19 cellular contexts compared by ENCODE assay signal in genomic region chr3:4008205-4008604, GRCh38.
DNase-seq lines count a peak whose midpoint lies in the region; ATAC-seq and TF ChIP-seq lines count a peak whose summit lies in the region.
"Had no signal": no experiment of that assay in that cellular context is flagged by ENCODE, and none has a peak within 500 bp of the region (broad histone marks: within the 10 kb centered on the region; RNA-seq: fewer than 3 reads in every experiment).

No MANE protein-coding gene starts in this region.

- no peak overlapping the region for H3K4me3 ChIP-seq in testis
- H3K4me3 ChIP-seq: BLaER1 had no signal

- no peaks in the 10 kb centered on the region for H3K36me3 Mint-ChIP-seq in nephron (ENCODE audit: low read depth)
- peaks cover 0 to 2% (median 0%) of the 10 kb centered on the region in 3 donors for H3K36me3 Mint-ChIP-seq in naive thymus-derived CD8-positive, alpha-beta T cell
- no peaks in the 10 kb centered on the region for H3K36me3 Mint-ChIP-seq in MCF 10A (ENCODE audit: insufficient read depth, unreplicated experiment)
- H3K36me3 Mint-ChIP-seq: CD14-positive monocyte; CD4-positive, alpha-beta memory T cell; CD8-positive, alpha-beta memory T cell had no signal

- H3K9me3 ChIP-seq in testis = no peaks in the 10 kb centered on the region
- H3K9me3 ChIP-seq: BE2C, BLaER1 had no signal

- no peak for ATAC-seq in naive thymus-derived CD8-positive, alpha-beta T cell
- no peak for ATAC-seq in GM19351 (IDR thresholded peaks at IDR 0.05; ENCODE audit: unreplicated experiment)

- no peak overlapping the region for H3K27ac ChIP-seq in testis
- H3K27ac ChIP-seq: BLaER1 had no signal

- POLR2A ChIA-PET in naive thymus-derived CD8-positive, alpha-beta T cell (lab: Charles Lee) = no interaction called here
- POLR2A ChIA-PET in MCF 10A (lab: Yijun Ruan, JAX) = no interaction called here

- H3K9me3 Mint-ChIP-seq in nephron (no peaks in the 10 kb centered on the region), MCF 10A (ENCODE audit: unreplicated experiment) (no peaks in the 10 kb centered on the region)
- no peaks in the 10 kb centered on the region for H3K9me3 Mint-ChIP-seq in naive thymus-derived CD8-positive, alpha-beta T cell
- H3K9me3 Mint-ChIP-seq: CD4-positive, alpha-beta memory T cell; CD8-positive, alpha-beta memory T cell had no signal

- CTCF ChIA-PET in MCF 10A (lab: Yijun Ruan, JAX) = interaction anchor here (0.6 to 1.9 kb wide), 2 partner anchors 10 to 449 kb away, joined by 3 to 10 read pairs; no protein-coding TSS in a partner anchor

- H3K27ac Mint-ChIP-seq in nephron (peak overlapping the region; percentile 58 to 70 (median 63)), MCF 10A (ENCODE audit: low read depth, unreplicated experiment) (no peak overlapping the region)
- H3K27ac Mint-ChIP-seq in naive thymus-derived CD8-positive, alpha-beta T cell = no peak overlapping the region
- H3K27ac Mint-ChIP-seq: CD14-positive monocyte; CD4-positive, alpha-beta memory T cell; CD4-positive, CD25-positive, alpha-beta regulatory T cell; CD8-positive, alpha-beta memory T cell had no signal

- no peaks in the 10 kb centered on the region for H3K4me1 ChIP-seq in testis
- H3K4me1 ChIP-seq: BE2C, BLaER1 had no signal

- H3K27me3 ChIP-seq in testis = no peaks in the 10 kb centered on the region
- H3K27me3 ChIP-seq: BE2C, BLaER1 had no signal

- no peaks in the 10 kb centered on the region for H3K27me3 Mint-ChIP-seq in nephron (ENCODE audit: low read depth)
- H3K27me3 Mint-ChIP-seq in naive thymus-derived CD8-positive, alpha-beta T cell = no peaks in the 10 kb centered on the region
- no peaks in the 10 kb centered on the region for H3K27me3 Mint-ChIP-seq in MCF 10A (ENCODE audit: insufficient read depth, unreplicated experiment)
- H3K27me3 Mint-ChIP-seq: CD4-positive, alpha-beta memory T cell; CD8-positive, alpha-beta memory T cell had no signal

- H3K4me1 Mint-ChIP-seq in nephron (peaks cover 47% of the 10 kb centered on the region), MCF 10A (ENCODE audit: insufficient read depth, unreplicated experiment) (no peaks in the 10 kb centered on the region)
- no peaks in the 10 kb centered on the region for H3K4me1 Mint-ChIP-seq in naive thymus-derived CD8-positive, alpha-beta T cell
- H3K4me1 Mint-ChIP-seq: CD4-positive, alpha-beta memory T cell; CD4-positive, CD25-positive, alpha-beta regulatory T cell; CD8-positive, alpha-beta memory T cell had no signal

- H3K4me3 Mint-ChIP-seq in nephron (no peak overlapping the region), MCF 10A (ENCODE audit: unreplicated experiment) (no peak overlapping the region)
- H3K4me3 Mint-ChIP-seq in naive thymus-derived CD8-positive, alpha-beta T cell = no peak overlapping the region
- H3K4me3 Mint-ChIP-seq: CD14-positive monocyte; CD4-positive, alpha-beta memory T cell; CD4-positive, CD25-positive, alpha-beta regulatory T cell; CD8-positive, alpha-beta memory T cell had no signal

- BruUV-seq in MCF 10A (replicated peaks; lab: Mats Ljungman, UMichigan) = no TSS peak

- no peak for TF ChIP-seq CTCF in nephron (IDR thresholded peaks at IDR 0.05; ENCODE audit: unreplicated experiment in 3 of 3)
- TF ChIP-seq CTCF in testis (IDR thresholded peaks at IDR 0.05) = no peak
- no peak for TF ChIP-seq CTCF in MCF 10A (IDR thresholded peaks at IDR 0.05; ENCODE audit: unreplicated experiment)

- H3K36me3 ChIP-seq in testis (ENCODE audit: low read depth, missing control alignments) = no peaks in the 10 kb centered on the region
- H3K36me3 ChIP-seq: BE2C, BLaER1 had no signal

- intact Hi-C loops in testis (cut with DNase I; ENCODE audit: low total_unique reads) = no loop called here
- intact Hi-C loops in MCF 10A (cut with micrococcal nuclease) = no loop called here

- peak; percentile 11 for DNase-seq in HT1080 (ENCODE audit: low read depth)
- peak; percentile 15 for DNase-seq in kidney tubule cell (ENCODE audit: low spot score)
- peak; percentile 20 for DNase-seq in testis
- no peak for DNase-seq in naive thymus-derived CD8-positive, alpha-beta T cell
- DNase-seq in MCF 10A (ENCODE audit: unreplicated experiment) = no peak
- DNase-seq: 8988T; ACHN; BE2C; C1 segment of cervical spinal cord; CD4-positive, alpha-beta memory T cell; CD4-positive, CD25-positive, alpha-beta regulatory T cell; CD8-positive, alpha-beta memory T cell; COR-L47; DMS79 treated with DMSO at 0.1 percent for 48 hours; GF-D8 had no signal

- WGBS in testis, 2 donors = 46 to 68% methylated on average over 2 of the region's 2 CpGs

- TF ChIP-seq POLR2A in testis (IDR thresholded peaks at IDR 0.05) = no peak

Comparison
In these comparisons a context has a peak if more than half of its experiments do, and no peak if none do; other contexts are left out.
1. DNase-seq: peak in HT1080 (single experiment), kidney tubule cell (single experiment) and testis (single experiment); none in naive thymus-derived CD8-positive, alpha-beta T cell (0 of 10) and MCF 10A (single experiment).
2. H3K27ac Mint-ChIP-seq: peak in nephron (3 of 3); none in naive thymus-derived CD8-positive, alpha-beta T cell (0 of 10) and MCF 10A (single experiment).